ENCODE assay signal across 8 cellular contexts in the genomic region with DNA sequence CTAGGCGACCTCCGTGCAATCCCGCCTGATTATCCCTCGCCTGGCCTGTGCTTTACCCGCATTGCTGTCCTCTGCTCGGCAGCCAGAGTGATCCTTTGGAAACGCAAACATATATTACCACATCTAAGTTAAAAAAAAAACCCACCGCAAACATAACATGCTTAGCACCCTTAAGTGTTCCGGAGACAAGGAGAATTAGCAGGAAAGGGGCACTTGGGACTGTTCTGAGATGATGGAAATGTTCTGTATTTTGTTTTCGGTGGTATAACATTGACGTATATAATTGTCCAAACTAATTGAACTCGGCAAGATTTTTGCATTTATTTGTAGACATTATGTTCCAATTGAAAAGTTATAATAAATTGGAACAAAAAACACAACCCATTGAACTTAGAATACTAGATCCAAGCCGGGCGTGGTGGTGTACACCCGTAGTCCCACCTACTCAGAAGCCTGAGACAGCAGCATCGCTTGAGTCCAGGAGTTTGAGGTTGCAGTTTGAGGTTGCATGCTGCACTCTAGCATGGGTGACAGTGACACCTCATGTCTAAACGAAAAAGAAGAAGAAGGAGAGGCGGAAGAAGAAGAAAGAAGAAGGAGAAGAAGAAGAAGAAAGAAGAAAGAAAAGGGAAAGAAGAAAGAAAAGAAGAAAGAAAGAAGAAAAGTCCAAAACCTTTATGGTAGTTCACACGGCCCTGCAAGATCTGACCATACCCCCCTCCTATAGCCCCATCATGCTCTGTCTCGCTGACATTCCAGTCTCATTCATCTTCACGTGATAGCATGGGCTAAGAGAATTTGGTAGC. TPM values are rescaled to one million over a fixed set of nuclear protein-coding genes. Genes with fewer than 3 reads are reported as not detected.
DNase-seq lines count a peak whose midpoint lies in the region; ATAC-seq and TF ChIP-seq lines count a peak whose summit lies in the region.

No MANE protein-coding gene starts in this region.

- DNase-seq in activated T-cell treated with anti-CD3 and anti-CD28 coated beads, Interleukin-2, amount 50 U/mL, for 4 hours, result no peak
- no peak for DNase-seq in activated T-cell treated with anti-CD3 and anti-CD28 coated beads, Interleukin-2, amount 50 U/mL, for 48 hours
- DNase-seq in pons (ENCODE audit: low spot score) (no peak), HPDE6-E6E7 (ENCODE audit: extremely low spot score) (no peak)

- no peak for TF ChIP-seq CTCF in VCaP (conservative IDR thresholded peaks at IDR 0.05)

- peaks cover 11% of the 10 kb centered on the region for H3K36me3 Mint-ChIP-seq in activated T-cell treated with anti-CD3 and anti-CD28 coated beads, Interleukin-2, amount 50 U/mL, for 4 hours (ENCODE audit: insufficient read depth)

- peak overlapping the region; percentile 20; the same call in 1 of the 2 replicates for H3K4me3 ChIP-seq in iPS-18c (ENCODE audit: insufficient read depth, low read depth, low read length)

- H3K27ac ChIP-seq in VCaP (peak overlapping the region; percentile 90), temporal lobe (ENCODE audit: low read depth, low read length) (peak overlapping the region; percentile 11)

- peaks cover 28% of the 10 kb centered on the region for H3K4me1 Mint-ChIP-seq in activated T-cell treated with anti-CD3 and anti-CD28 coated beads, Interleukin-2, amount 50 U/mL, for 4 hours (ENCODE audit: low read depth)

- H3K27me3 Mint-ChIP-seq in activated T-cell treated with anti-CD3 and anti-CD28 coated beads, Interleukin-2, amount 50 U/mL, for 4 hours (ENCODE audit: low read depth), result no peaks in the 10 kb centered on the region

- ATAC-seq in activated T-cell treated with anti-CD3 and anti-CD28 coated beads, Interleukin-2, amount 50 U/mL, for 4 hours, result no peak
- ATAC-seq in HG02678 (IDR thresholded peaks at IDR 0.05; ENCODE audit: unreplicated experiment), result no peak

- H3K9me3 ChIP-seq in iPS-18c (ENCODE audit: control insufficient read depth, insufficient read depth, low read length), result no peaks in the 10 kb centered on the region

- no peaks in the 10 kb centered on the region for H3K9me3 Mint-ChIP-seq in activated T-cell treated with anti-CD3 and anti-CD28 coated beads, Interleukin-2, amount 50 U/mL, for 4 hours

- peak overlapping the region; percentile 95 for H3K4me3 Mint-ChIP-seq in activated T-cell treated with anti-CD3 and anti-CD28 coated beads, Interleukin-2, amount 50 U/mL, for 4 hours

RNA-seq across cellular contexts. Expression of gene POLR3H, which starts 0.6 kb away (rescaled TPM):
- 100 to 1,000 TPM; 108 to 140 (median 109) TPM for total RNA-seq in activated T-cell treated with anti-CD3 and anti-CD28 coated beads, Interleukin-2, amount 50 U/mL, for 4 hours
- 20.4 TPM for total RNA-seq in temporal lobe

RNA-seq across cellular contexts. Expression of gene CSDC2, which starts 15.9 kb away (rescaled TPM):
- under 1 TPM in 2 of 3 donors, not detected in 1; 0.08 to 0.16 TPM for total RNA-seq in activated T-cell treated with anti-CD3 and anti-CD28 coated beads, Interleukin-2, amount 50 U/mL, for 4 hours
- 11.8 TPM for total RNA-seq in temporal lobe

RNA-seq across cellular contexts. Expression of gene PMM1, which starts 44.8 kb away (rescaled TPM):
- 10 to 100 TPM; 17.1 to 19.7 (median 18.4) TPM for total RNA-seq in activated T-cell treated with anti-CD3 and anti-CD28 coated beads, Interleukin-2, amount 50 U/mL, for 4 hours
- total RNA-seq in temporal lobe, result 22.6 TPM

Comparison
In these comparisons a context has a peak if more than half of its experiments do, and no peak if none do; other contexts are left out.
1. RNA of gene CSDC2, which starts 15.9 kb away (total RNA-seq): 11.8 TPM in temporal lobe (single experiment); 0.08 to 0.16 TPM in activated T-cell treated with anti-CD3 and anti-CD28 coated beads, Interleukin-2, amount 50 U/mL, for 4 hours; every median in the first group is over 10 times any median in the second.